In the genomic region with DNA sequence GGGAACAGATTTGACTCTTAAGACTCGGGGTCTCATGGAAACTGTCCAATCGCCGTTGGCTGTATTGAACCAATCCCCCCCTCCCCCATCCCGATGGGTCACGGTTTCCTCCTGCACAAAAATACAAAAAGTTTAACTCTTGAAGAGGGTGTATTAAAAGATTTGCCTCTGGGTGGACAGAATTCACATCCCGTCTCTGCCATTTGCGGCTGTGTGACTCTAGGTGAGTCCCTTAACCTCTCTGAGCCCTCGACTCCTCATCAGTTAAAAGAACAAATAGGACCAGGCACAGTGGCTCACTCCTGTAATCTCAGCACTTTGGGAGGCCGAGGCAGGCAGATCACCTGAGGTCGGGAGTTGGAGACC, we compare ENCODE assay signal across 8 cellular contexts. TPM values are rescaled to one million over a fixed set of nuclear protein-coding genes. Genes with fewer than 3 reads are reported as not detected.
DNase-seq lines count a peak whose midpoint lies in the region; ATAC-seq and TF ChIP-seq lines count a peak whose summit lies in the region.

No MANE protein-coding gene starts in this region.

- H3K9me3 Mint-ChIP-seq in CD4-positive, CD25-positive, alpha-beta regulatory T cell, result no peaks in the 10 kb centered on the region
- H3K9me3 Mint-ChIP-seq in nephron, result peaks cover 4% of the 10 kb centered on the region

- H3K4me3 ChIP-seq in CD4-positive, CD25-positive, alpha-beta regulatory T cell (ENCODE audit: low read depth, low read length), result peak overlapping the region; percentile 26
- peak overlapping the region; percentile 25; the same call in 1 of the 2 replicates for H3K4me3 ChIP-seq in LNCaP clone FGC (ENCODE audit: low read depth, low read length)
- peak overlapping the region; percentile 33 to 75 (median 56) for H3K4me3 ChIP-seq in dorsolateral prefrontal cortex

- no peak for DNase-seq in CD4-positive, CD25-positive, alpha-beta regulatory T cell
- DNase-seq in LNCaP clone FGC (ENCODE audit: low read depth) (no peak), dorsolateral prefrontal cortex (no peak), HuH-7 (ENCODE audit: low spot score) (no peak), SIG-M5 treated with dmso at 0.1 percent for 504 hours (lab: John Stamatoyannopoulos, UW; ENCODE audit: unreplicated experiment) (no peak)
- no peak for DNase-seq in stimulated activated CD4-positive, alpha-beta T cell treated with anti-CD3 and anti-CD28 coated beads, Interleukin-15, amount 100 ng/mL, for 24 hours

- no peaks in the 10 kb centered on the region for H3K36me3 Mint-ChIP-seq in CD4-positive, CD25-positive, alpha-beta regulatory T cell
- H3K36me3 Mint-ChIP-seq in nephron (ENCODE audit: low read depth), result no peaks in the 10 kb centered on the region

- no peaks in the 10 kb centered on the region for H3K36me3 ChIP-seq in CD4-positive, CD25-positive, alpha-beta regulatory T cell (ENCODE audit: control insufficient read depth, insufficient read depth, low read length)

- no peak overlapping the region for H3K27ac ChIP-seq in CD4-positive, CD25-positive, alpha-beta regulatory T cell (ENCODE audit: insufficient read depth, low read length, poor library complexity, severe bottlenecking)
- peak overlapping the region in 13 of 59 donors; percentile 10 to 71 (median 28) for H3K27ac ChIP-seq in dorsolateral prefrontal cortex

- no peak for TF ChIP-seq CTCF in LNCaP clone FGC (IDR thresholded peaks at IDR 0.05; ENCODE audit: control insufficient read depth, extremely low read depth, insufficient read depth)
- TF ChIP-seq CTCF in dorsolateral prefrontal cortex (IDR thresholded peaks at IDR 0.05 in 54 of 56, conservative IDR thresholded peaks at IDR 0.05 in 2 of 56; ENCODE audit: low read depth in 1 of 56, partially characterized antibody in 56 of 56), result no peak
- TF ChIP-seq CTCF in nephron (IDR thresholded peaks at IDR 0.05; ENCODE audit: unreplicated experiment in 3 of 3), result no peak

- no peak for ATAC-seq in CD4-positive, CD25-positive, alpha-beta regulatory T cell (ENCODE audit: low read depth in 2 of 2)
- no peak for ATAC-seq in GM18907 (IDR thresholded peaks at IDR 0.05; ENCODE audit: unreplicated experiment)

- H3K4me1 ChIP-seq in CD4-positive, CD25-positive, alpha-beta regulatory T cell (ENCODE audit: control insufficient read depth, insufficient read depth, low read length, poor library complexity, severe bottlenecking), result peaks cover 13% of the 10 kb centered on the region

- intact Hi-C loops in dorsolateral prefrontal cortex (cut with DNase I), result no loop called here

- H3K27me3 ChIP-seq in CD4-positive, CD25-positive, alpha-beta regulatory T cell (ENCODE audit: control insufficient read depth, insufficient read depth, low read length), result peaks cover 3% of the 10 kb centered on the region
- peaks cover 0 to 2% (median 0%) of the 10 kb centered on the region in 45 donors for H3K27me3 ChIP-seq in dorsolateral prefrontal cortex

- peaks cover 34% of the 10 kb centered on the region for H3K27me3 Mint-ChIP-seq in CD4-positive, CD25-positive, alpha-beta regulatory T cell
- H3K27me3 Mint-ChIP-seq in nephron (ENCODE audit: low read depth), result peaks cover 38% of the 10 kb centered on the region

- H3K4me1 Mint-ChIP-seq in CD4-positive, CD25-positive, alpha-beta regulatory T cell, result peaks cover 3 to 13% (median 5%) of the 10 kb centered on the region in 4 donors
- H3K4me1 Mint-ChIP-seq in nephron, result no peaks in the 10 kb centered on the region

- H3K27ac Mint-ChIP-seq in CD4-positive, CD25-positive, alpha-beta regulatory T cell, result no peak overlapping the region
- H3K27ac Mint-ChIP-seq in nephron, result no peak overlapping the region

- H3K4me3 Mint-ChIP-seq in CD4-positive, CD25-positive, alpha-beta regulatory T cell, result peak overlapping the region in 3 of 4 donors; percentile 60 to 69 (median 63)
- peak overlapping the region; percentile 51 to 72 (median 64) for H3K4me3 Mint-ChIP-seq in nephron

- H3K9me3 ChIP-seq in CD4-positive, CD25-positive, alpha-beta regulatory T cell (ENCODE audit: control insufficient read depth in 2 of 2, low read length in 2 of 2), result no peaks in the 10 kb centered on the region

RNA-seq across cellular contexts. Expression of a gene that starts 31.3 kb away (rescaled TPM):
- total RNA-seq in CD4-positive, CD25-positive, alpha-beta regulatory T cell, result 11.9 TPM
- polyA plus RNA-seq in CD4-positive, CD25-positive, alpha-beta regulatory T cell, result 1 to 10 TPM; 2.2 to 4.0 (median 2.7) TPM
- 10 to 100 TPM; 12.6 to 24.5 (median 16.8) TPM for total RNA-seq in dorsolateral prefrontal cortex

RNA-seq across cellular contexts. Expression of a gene that starts 36.6 kb away (rescaled TPM):
- total RNA-seq in CD4-positive, CD25-positive, alpha-beta regulatory T cell, result 93.3 TPM
- 10 to 100 TPM; 14.3 to 22.8 (median 17.6) TPM for polyA plus RNA-seq in CD4-positive, CD25-positive, alpha-beta regulatory T cell
- 10 to 100 TPM; 24.5 to 54.3 (median 38.1) TPM for total RNA-seq in dorsolateral prefrontal cortex
